Comparison of ENCODE assay signal across 8 cellular contexts in genomic region chr7:66206116-66206908, GRCh38. TPM values are rescaled to one million over a fixed set of nuclear protein-coding genes. Genes with fewer than 3 reads are reported as not detected.
DNase-seq lines count a peak whose midpoint lies in the region; ATAC-seq and TF ChIP-seq lines count a peak whose summit lies in the region.

No MANE protein-coding gene starts in this region.

- peaks cover 5% of the 10 kb centered on the region for H3K4me1 ChIP-seq in BE2C
- H3K4me1 ChIP-seq in MM.1S (ENCODE audit: low read length) = no peaks in the 10 kb centered on the region
- H3K4me1 ChIP-seq in effector memory CD4-positive, alpha-beta T cell (ENCODE audit: control insufficient read depth, insufficient read depth, low read length, poor library complexity, severe bottlenecking) = peaks cover 7% of the 10 kb centered on the region

- H3K9ac ChIP-seq in MM.1S (ENCODE audit: low read length) (no peak overlapping the region; the same call in 1 of the 2 replicates), neural cell (ENCODE audit: low read length) (peak overlapping the region; percentile 95)

- H3K9me3 ChIP-seq in BE2C (no peaks in the 10 kb centered on the region), MM.1S (replicated peaks; ENCODE audit: insufficient read depth, low read length) (no peaks in the 10 kb centered on the region), neural cell (ENCODE audit: low read length) (no peaks in the 10 kb centered on the region)
- no peaks in the 10 kb centered on the region for H3K9me3 ChIP-seq in effector memory CD4-positive, alpha-beta T cell (ENCODE audit: control insufficient read depth, low read length)

- peak overlapping the region; percentile 89 for H3K4me3 ChIP-seq in BE2C (ENCODE audit: low read depth, low read length)
- peak overlapping the region; percentile 93 for H3K4me3 ChIP-seq in MM.1S (ENCODE audit: low read length)
- peak overlapping the region; percentile 82 for H3K4me3 ChIP-seq in effector memory CD4-positive, alpha-beta T cell (ENCODE audit: insufficient read depth, low read depth, low read length, poor library complexity, severe bottlenecking)
- H3K4me3 ChIP-seq in neural cell (ENCODE audit: low read length) = peak overlapping the region; percentile 98

- no peak for TF ChIP-seq CTCF in BE2C (IDR thresholded peaks at IDR 0.05; ENCODE audit: low read depth, low read length)
- no peak for TF ChIP-seq CTCF in MM.1S (IDR thresholded peaks at IDR 0.05; ENCODE audit: low read length)
- TF ChIP-seq CTCF in neural cell (IDR thresholded peaks at IDR 0.05; ENCODE audit: poor library complexity, severe bottlenecking) = no peak

- no peaks in the 10 kb centered on the region for H4K20me1 ChIP-seq in MM.1S (ENCODE audit: insufficient read depth, low read length)
- no peaks in the 10 kb centered on the region for H4K20me1 ChIP-seq in neural cell (ENCODE audit: insufficient read depth)

- H3K79me2 ChIP-seq in MM.1S (ENCODE audit: low read length) (peaks cover 23% of the 10 kb centered on the region), neural cell (replicated peaks; ENCODE audit: insufficient read depth, low read length) (peaks cover 47% of the 10 kb centered on the region)

- H3F3A ChIP-seq in MM.1S (ENCODE audit: insufficient read depth, low read length) (no peaks in the 10 kb centered on the region), neural cell (ENCODE audit: insufficient read depth, low read length, poor library complexity, severe bottlenecking) (peaks cover 6% of the 10 kb centered on the region)

- TF ChIP-seq EP300 in neural cell (conservative IDR thresholded peaks at IDR 0.05; ENCODE audit: poor library complexity, severe bottlenecking) = no peak

- H3K4me2 ChIP-seq in MM.1S (ENCODE audit: low read depth, low read length) (peak overlapping the region; percentile 75; the same call in 1 of the 2 replicates), neural cell (ENCODE audit: low read length) (peak overlapping the region; percentile 79)

- no peak for TF ChIP-seq RAD21 in neural cell (conservative IDR thresholded peaks at IDR 0.05)

- H2AFZ ChIP-seq in MM.1S (ENCODE audit: low read length) (no peak overlapping the region), neural cell (ENCODE audit: low read depth, low read length) (peak overlapping the region; percentile 47)

- H3K9me2 ChIP-seq in MM.1S (replicated peaks; ENCODE audit: insufficient read depth, low read length) (no peaks in the 10 kb centered on the region), neural cell (ENCODE audit: insufficient read depth, low read length) (no peaks in the 10 kb centered on the region)

- DNase-seq in BE2C (no peak), MM.1S (no peak), COLO668 (lab: John Stamatoyannopoulos, UW; ENCODE audit: unreplicated experiment) (no peak), HCEC 1CT (no peak)
- DNase-seq in effector memory CD4-positive, alpha-beta T cell = no peak

- H3K27ac ChIP-seq in MM.1S (ENCODE audit: low read length) (no peak overlapping the region), neural cell (ENCODE audit: low read length) (peak overlapping the region; percentile 93)
- H3K27ac ChIP-seq in effector memory CD4-positive, alpha-beta T cell (ENCODE audit: insufficient read depth, low read length, poor library complexity, severe bottlenecking) = no peak overlapping the region

- H3K27me3 ChIP-seq in BE2C = no peaks in the 10 kb centered on the region
- no peaks in the 10 kb centered on the region for H3K27me3 ChIP-seq in MM.1S (replicated peaks; ENCODE audit: insufficient read depth, low read length)
- peaks cover 4% of the 10 kb centered on the region for H3K27me3 ChIP-seq in effector memory CD4-positive, alpha-beta T cell (replicated peaks; ENCODE audit: control insufficient read depth, insufficient read depth, low read length, poor library complexity, severe bottlenecking)
- no peaks in the 10 kb centered on the region for H3K27me3 ChIP-seq in neural cell (ENCODE audit: insufficient read depth, low read depth, low read length)

- H3K36me3 ChIP-seq in BE2C (no peaks in the 10 kb centered on the region), MM.1S (replicated peaks; ENCODE audit: insufficient read depth, low read length) (no peaks in the 10 kb centered on the region), neural cell (ENCODE audit: insufficient read depth, low read length) (no peaks in the 10 kb centered on the region)
- H3K36me3 ChIP-seq in effector memory CD4-positive, alpha-beta T cell (ENCODE audit: control insufficient read depth, insufficient read depth, low read length) = no peaks in the 10 kb centered on the region

- ATAC-seq in GM18909 (IDR thresholded peaks at IDR 0.05; ENCODE audit: poor library complexity, unreplicated experiment) = no peak
- no peak for ATAC-seq in HG03135 (IDR thresholded peaks at IDR 0.05; ENCODE audit: unreplicated experiment)

TF ChIP-seq in neural cell, 6 proteins besides CTCF, POLR2A, EP300 and RAD21:
- no peak for TF ChIP-seq MXI1 (conservative IDR thresholded peaks at IDR 0.05; ENCODE audit: poor library complexity, severe bottlenecking)
- no peak for TF ChIP-seq REST (IDR thresholded peaks at IDR 0.05; ENCODE audit: borderline replicate concordance)
- TF ChIP-seq TAF1 (IDR thresholded peaks at IDR 0.05; ENCODE audit: low read depth) = no peak
- no peak for TF ChIP-seq POLR2AphosphoS5 (IDR thresholded peaks at IDR 0.05)
- TF ChIP-seq SMC3 (conservative IDR thresholded peaks at IDR 0.05; ENCODE audit: poor library complexity) = no peak
- TF ChIP-seq EZH2 (IDR thresholded peaks at IDR 0.05; ENCODE audit: borderline replicate concordance, insufficient read depth, low read length, poor library complexity, severe bottlenecking) = no peak

RNA-seq across cellular contexts. Expression of gene TPST1, which starts 1.2 kb away (rescaled TPM):
- polyA plus RNA-seq in BE2C (2012; ENCODE audit: insufficient read depth, insufficient read length, low read depth) = 21.7 TPM
- polyA plus RNA-seq in neural cell = 53.3 and 58.5 TPM in 2 replicates
- polyA minus RNA-seq in neural cell = 82.1 and 84.5 TPM in 2 replicates
